Comparison of ENCODE assay signal across 24 cellular contexts in genomic region chr3:134031620-134031915, GRCh38. TPM values are rescaled to one million over a fixed set of nuclear protein-coding genes. Genes with fewer than 3 reads are reported as not detected.
"Had no signal": no experiment of that assay in that cellular context is flagged by ENCODE, and none has a peak within 500 bp of the region (broad histone marks: within the 10 kb centered on the region; RNA-seq: fewer than 3 reads in every experiment).

No MANE protein-coding gene starts in this region.

- H3K9me3 ChIP-seq: colonic mucosa, esophagus squamous epithelium, psoas muscle, sigmoid colon, stomach, thyroid gland, upper lobe of left lung had no signal

- H2AFZ ChIP-seq: neural progenitor cell had no signal

- DNase-seq: effector memory CD4-positive, alpha-beta T cell; esophagus squamous epithelium; foreskin melanocyte; glutamatergic neuron; kidney; midbrain; naive thymus-derived CD4-positive, alpha-beta T cell; psoas muscle; right cardiac atrium; stimulated activated CD4-positive, alpha-beta T cell treated with anti-CD3 and anti-CD28 coated beads, Interleukin-2, amount 100 ng/mL, for 24 hours; stimulated activated CD4-positive, alpha-beta T cell treated with anti-CD3 and anti-CD28 coated beads, Interleukin-4, amount 100 ng/mL, for 24 hours; stimulated activated naive CD4-positive, alpha-beta T cell treated with Interleukin-2 at 50 U/mL for 16 hours; stomach; thyroid gland; upper lobe of left lung had no signal

- H3K27me3 ChIP-seq: thyroid gland had no signal

- H3K4me3 Mint-ChIP-seq: central memory CD8-positive, alpha-beta T cell; dendritic cell treated with granulocyte-macrophage colony-stimulating factor and Interleukin-4, amounts not matched to agents 40 ng/mL and 50 ng/mL, for 4 days; memory B cell; neural progenitor cell; stimulated activated effector memory CD8-positive, alpha-beta T cell treated with anti-CD3 and anti-CD28 coated beads, Interleukin-12 subunit alpha, Interleukin-12 subunit beta, amount 100 ng/mL, for 72 hours had no signal

- H3K9ac ChIP-seq: neural progenitor cell had no signal

- H3K4me2 ChIP-seq: neural progenitor cell had no signal

- ATAC-seq: left lobe of liver; naive thymus-derived CD4-positive, alpha-beta T cell; psoas muscle had no signal

- H3K4me1 Mint-ChIP-seq: central memory CD8-positive, alpha-beta T cell; stimulated activated effector memory CD8-positive, alpha-beta T cell treated with anti-CD3 and anti-CD28 coated beads, Interleukin-12 subunit alpha, Interleukin-12 subunit beta, amount 100 ng/mL, for 72 hours had no signal

- H3K4me3 ChIP-seq: colonic mucosa, esophagus squamous epithelium, lung, neural progenitor cell, psoas muscle, sigmoid colon, stomach, thyroid gland, upper lobe of left lung had no signal

- H3K9me3 Mint-ChIP-seq: central memory CD8-positive, alpha-beta T cell; dendritic cell treated with granulocyte-macrophage colony-stimulating factor and Interleukin-4, amounts not matched to agents 40 ng/mL and 50 ng/mL, for 4 days; memory B cell; neural progenitor cell; stimulated activated effector memory CD8-positive, alpha-beta T cell treated with anti-CD3 and anti-CD28 coated beads, Interleukin-12 subunit alpha, Interleukin-12 subunit beta, amount 100 ng/mL, for 72 hours had no signal

- H3K4me1 ChIP-seq: colonic mucosa, psoas muscle had no signal

- H3K36me3 Mint-ChIP-seq: memory B cell; naive thymus-derived CD4-positive, alpha-beta T cell; neural progenitor cell; stimulated activated effector memory CD8-positive, alpha-beta T cell treated with anti-CD3 and anti-CD28 coated beads, Interleukin-12 subunit alpha, Interleukin-12 subunit beta, amount 100 ng/mL, for 72 hours had no signal

- H3K27ac Mint-ChIP-seq: dendritic cell treated with granulocyte-macrophage colony-stimulating factor and Interleukin-4, amounts not matched to agents 40 ng/mL and 50 ng/mL, for 4 days; memory B cell; naive thymus-derived CD4-positive, alpha-beta T cell; neural progenitor cell; stimulated activated effector memory CD8-positive, alpha-beta T cell treated with anti-CD3 and anti-CD28 coated beads, Interleukin-12 subunit alpha, Interleukin-12 subunit beta, amount 100 ng/mL, for 72 hours had no signal

- H3K27ac ChIP-seq: colonic mucosa, neural progenitor cell, psoas muscle, sigmoid colon, stomach had no signal

- H3K36me3 ChIP-seq: colonic mucosa, esophagus squamous epithelium, neural progenitor cell, sigmoid colon, stomach, thyroid gland, upper lobe of left lung had no signal

RNA-seq across cellular contexts. Expression of gene SLCO2A1, which starts 1.8 kb away (rescaled TPM):
- total RNA-seq: naive thymus-derived CD4-positive, alpha-beta T cell had no signal
- polyA plus RNA-seq: naive thymus-derived CD4-positive, alpha-beta T cell had no signal
